ENCODE assay signal across 8 cellular contexts in genomic region chr5:140633081-140633471, GRCh38. TPM values are rescaled to one million over a fixed set of nuclear protein-coding genes. Genes with fewer than 3 reads are reported as not detected.
DNase-seq lines count a peak whose midpoint lies in the region; TF ChIP-seq lines count a peak whose summit lies in the region.

Gene CD14, minus strand, starts transcription at chr5:140633175. Its CDS starts 104 bp downstream, at chr5:140633071.

- H3K4me3 ChIP-seq in lower leg skin (ENCODE audit: low read depth, poor library complexity, severe bottlenecking) (peak within 1 kb of the TSS; percentile 23), tibial artery (peak within 1 kb of the TSS; percentile 53 to 62)

- CTCF ChIA-PET in activated naive CD4-positive, alpha-beta T cell treated with anti-CD3 and anti-CD28 coated beads, Interleukin-2, amount 10 ng/mL, durations not matched to agents 7 days and 5 days (lab: Charles Lee): interaction anchor here (0.7 to 1.4 kb wide), 4 partner anchors 8 to 484 kb away, joined by 3 to 4 read pairs (median 4); no protein-coding TSS in a partner anchor

- peak within 1 kb of the TSS; percentile 77 for H3K4me3 Mint-ChIP-seq in activated naive CD4-positive, alpha-beta T cell treated with anti-CD3 and anti-CD28 coated beads, Interleukin-2, amount 10 ng/mL, durations not matched to agents 7 days and 5 days

- TF ChIP-seq POLR2A in lower leg skin (IDR thresholded peaks at IDR 0.05): no peak

- peak within 1 kb of the TSS; percentile 69 for H3K27ac Mint-ChIP-seq in activated naive CD4-positive, alpha-beta T cell treated with anti-CD3 and anti-CD28 coated beads, Interleukin-2, amount 10 ng/mL, durations not matched to agents 7 days and 5 days

- peaks cover 1% of the 10 kb centered on the region for H3K9me3 Mint-ChIP-seq in activated naive CD4-positive, alpha-beta T cell treated with anti-CD3 and anti-CD28 coated beads, Interleukin-2, amount 10 ng/mL, durations not matched to agents 7 days and 5 days

- H3K27me3 ChIP-seq in tibial artery: no peaks in the 10 kb centered on the region

- H3K36me3 Mint-ChIP-seq in activated naive CD4-positive, alpha-beta T cell treated with anti-CD3 and anti-CD28 coated beads, Interleukin-2, amount 10 ng/mL, durations not matched to agents 7 days and 5 days: peaks cover under 1% of the 10 kb centered on the region

- DNase-seq in activated naive CD4-positive, alpha-beta T cell treated with anti-CD3 and anti-CD28 coated beads, Interleukin-2, amount 10 ng/mL, durations not matched to agents 7 days and 5 days: peak; percentile 48
- no peak for DNase-seq in activated naive CD4-positive, alpha-beta T cell treated with anti-CD3 and anti-CD28 coated beads, Interleukin-2, amount 50 U/mL, for 16 hours
- DNase-seq in NCI-H460 (ENCODE audit: extremely low read depth, low read depth) (peak; percentile 75), cerebellar cortex (ENCODE audit: low spot score) (peak; percentile 68), lower leg skin (ENCODE audit: low spot score in 2 of 2) (peak; percentile 65 to 92), tibial artery (peak; percentile 63 to 82), NCI-H2196 (lab: John Stamatoyannopoulos, UW; ENCODE audit: unreplicated experiment) (no peak), iPS-NIHi11 (ENCODE audit: low spot score) (no peak)

- intact Hi-C loops in lower leg skin (cut with DNase I; ENCODE audit: low total_unique reads) (loop anchor here (10.0 kb wide), 2 partner anchors 68 to 268 kb away; partner anchors contain the start of genes APBB3, SLC35A4 and SLC4A9), tibial artery (cut with DNase I; ENCODE audit: low total_unique reads) (no loop called here)

- peaks cover 46% of the 10 kb centered on the region for H3K27me3 Mint-ChIP-seq in activated naive CD4-positive, alpha-beta T cell treated with anti-CD3 and anti-CD28 coated beads, Interleukin-2, amount 10 ng/mL, durations not matched to agents 7 days and 5 days

- peaks cover 5 to 17% (median 13%) of the 10 kb centered on the region in 4 donors for H3K4me1 ChIP-seq in tibial artery

- TF ChIP-seq CTCF in lower leg skin (IDR thresholded peaks at IDR 0.05) (no peak), tibial artery (IDR thresholded peaks at IDR 0.05) (no peak)

- no peaks in the 10 kb centered on the region for H3K9me3 ChIP-seq in tibial artery

- WGBS in lower leg skin, 2 donors: 2 to 3% methylated on average over 11 of the region's 11 CpGs

- H3K27ac ChIP-seq in tibial artery: peak within 1 kb of the TSS; percentile 65 to 70

- no peaks in the 10 kb centered on the region for H3K36me3 ChIP-seq in tibial artery

- H3K4me1 Mint-ChIP-seq in activated naive CD4-positive, alpha-beta T cell treated with anti-CD3 and anti-CD28 coated beads, Interleukin-2, amount 10 ng/mL, durations not matched to agents 7 days and 5 days: peaks cover 40% of the 10 kb centered on the region

RNA-seq across cellular contexts. Expression of gene CD14, which starts in this region (rescaled TPM):
- 2.6 and 2.7 TPM in 2 replicates for total RNA-seq in NCI-H460 (2014; rRNA removed; shearing (Covaris generic))
- 8.5 and 9.8 TPM in 2 replicates for polyA plus RNA-seq in NCI-H460 (2014; cell fraction: nucleus; rRNA removed)
- 10 to 100 TPM; 14.9 to 22.1 (median 19.1) TPM for total RNA-seq in lower leg skin

Comparison
In these comparisons a context has a peak if more than half of its experiments do, and no peak if none do; other contexts are left out.
1. DNase-seq: peak in activated naive CD4-positive, alpha-beta T cell treated with anti-CD3 and anti-CD28 coated beads, Interleukin-2, amount 10 ng/mL, durations not matched to agents 7 days and 5 days (single experiment), NCI-H460 (single experiment), cerebellar cortex (single experiment), lower leg skin (2 of 2) and tibial artery (2 of 2); none in activated naive CD4-positive, alpha-beta T cell treated with anti-CD3 and anti-CD28 coated beads, Interleukin-2, amount 50 U/mL, for 16 hours (single experiment), NCI-H2196 (single experiment) and iPS-NIHi11 (single experiment).